In genomic region chr1:112618721-112619517, GRCh38 we compare ENCODE assay signal across 8 cellular contexts. TPM values are rescaled to one million over a fixed set of nuclear protein-coding genes. Genes with fewer than 3 reads are reported as not detected.
DNase-seq lines count a peak whose midpoint lies in the region; ATAC-seq, FAIRE-seq and TF ChIP-seq lines count a peak whose summit lies in the region.

A gene with protein sequence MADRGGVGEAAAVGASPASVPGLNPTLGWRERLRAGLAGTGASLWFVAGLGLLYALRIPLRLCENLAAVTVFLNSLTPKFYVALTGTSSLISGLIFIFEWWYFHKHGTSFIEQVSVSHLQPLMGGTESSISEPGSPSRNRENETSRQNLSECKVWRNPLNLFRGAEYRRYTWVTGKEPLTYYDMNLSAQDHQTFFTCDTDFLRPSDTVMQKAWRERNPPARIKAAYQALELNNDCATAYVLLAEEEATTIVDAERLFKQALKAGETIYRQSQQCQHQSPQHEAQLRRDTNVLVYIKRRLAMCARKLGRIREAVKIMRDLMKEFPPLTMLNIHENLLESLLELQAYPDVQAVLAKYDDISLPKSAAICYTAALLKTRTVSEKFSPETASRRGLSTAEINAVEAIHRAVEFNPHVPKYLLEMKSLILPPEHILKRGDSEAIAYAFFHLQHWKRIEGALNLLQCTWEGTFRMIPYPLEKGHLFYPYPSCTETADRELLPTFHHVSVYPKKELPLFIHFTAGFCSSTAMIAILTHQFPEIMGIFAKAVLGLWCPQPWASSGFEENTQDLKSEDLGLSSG (minus strand): TSS chr1:112619141. CDS start chr1:112619113, 28 bp downstream.

- no peaks in the 10 kb centered on the region for H3K9me1 ChIP-seq in keratinocyte (ENCODE audit: control insufficient read depth, extremely low read depth, insufficient read depth, low read length)

- TF ChIP-seq CTCF in AG09309 (IDR thresholded peaks at IDR 0.05; ENCODE audit: control insufficient read depth, insufficient read depth, low read depth, low read length, missing control alignments) (no peak), keratinocyte (optimal IDR thresholded peaks at IDR 0.05 in 1 of 3, IDR thresholded peaks at IDR 0.05 in 1 of 3, conservative IDR thresholded peaks at IDR 0.05 in 1 of 3; ENCODE audit: extremely low read depth in 1 of 3, insufficient read depth in 2 of 3, low read length in 3 of 3) (no peak)

- H3K79me2 ChIP-seq in keratinocyte (ENCODE audit: control insufficient read depth, insufficient read depth, low read length): peaks cover 72% of the 10 kb centered on the region

- H3K27me3 ChIP-seq in keratinocyte (ENCODE audit: control insufficient read depth, extremely low read depth, insufficient read depth, low read length): no peaks in the 10 kb centered on the region

- H3K4me3 ChIP-seq in AG09309 (ENCODE audit: control insufficient read depth, low read depth, low read length) (peak within 1 kb of the TSS; percentile 93), keratinocyte (ENCODE audit: control insufficient read depth in 2 of 3, extremely low read depth in 1 of 3, insufficient read depth in 2 of 3, low read depth in 1 of 3, low read length in 3 of 3) (peak within 1 kb of the TSS; percentile 83 to 97 (median 84))

- H2AFZ ChIP-seq in keratinocyte (ENCODE audit: control insufficient read depth, low read length): peak within 1 kb of the TSS; percentile 91

- peak within 1 kb of the TSS; percentile 80 for H3K4me2 ChIP-seq in keratinocyte (ENCODE audit: control insufficient read depth, extremely low read depth, insufficient read depth, low read depth, low read length)

- peak within 1 kb of the TSS; percentile 97 for H3K27ac ChIP-seq in keratinocyte (ENCODE audit: control insufficient read depth, insufficient read depth, low read length)

- peaks cover 3% of the 10 kb centered on the region for H4K20me1 ChIP-seq in keratinocyte (ENCODE audit: control insufficient read depth, extremely low read depth, insufficient read depth, low read length)

- no peak for FAIRE-seq in keratinocyte (lab: Jason Lieb, UNC)

- dilution Hi-C loops in keratinocyte (cut with MboI; ENCODE audit: extremely low pct_ligation_motif_present, low sequenced_read_pairs): no loop called here

- no peak for DNase-seq in AG09309 (ENCODE audit: low read depth)
- DNase-seq in NCI-H2107 treated with DMSO at 0.1 percent for 48 hours (lab: John Stamatoyannopoulos, UW; ENCODE audit: unreplicated experiment): peak; percentile 66
- peak; percentile 48 for DNase-seq in activated CD4-positive, alpha-beta T cell treated with anti-CD3 and anti-CD28 coated beads for 1 hour
- peak; percentile 85 for DNase-seq in cerebellum (ENCODE audit: low spot score)
- no peak for DNase-seq in keratinocyte (ENCODE audit: low read depth, low spot score)
- DNase-seq in stimulated activated CD4-positive, alpha-beta T cell treated with anti-CD3 and anti-CD28 coated beads, Interleukin-12 subunit alpha, Interleukin-12 subunit beta, amount 100 ng/mL, for 4 hours: peak; percentile 58

- H3K4me1 ChIP-seq in keratinocyte (ENCODE audit: control insufficient read depth, extremely low read depth, insufficient read depth, low read length): peaks cover 22% of the 10 kb centered on the region

- H3K9ac ChIP-seq in keratinocyte (ENCODE audit: control insufficient read depth, extremely low read depth, insufficient read depth, low read length): peak within 1 kb of the TSS; percentile 99

- peaks cover 0 to 3% of the 10 kb centered on the region in 2 experiments for H3K36me3 ChIP-seq in keratinocyte (ENCODE audit: control insufficient read depth in 2 of 2, extremely low read depth in 1 of 2, insufficient read depth in 2 of 2, low read length in 2 of 2)

- H3K9me3 ChIP-seq in keratinocyte (ENCODE audit: control insufficient read depth, low read depth, low read length): no peaks in the 10 kb centered on the region

- ATAC-seq in GM19324 (IDR thresholded peaks at IDR 0.05; ENCODE audit: low FRiP score, unreplicated experiment): peak; percentile 23
- ATAC-seq in HG03521 (IDR thresholded peaks at IDR 0.05; ENCODE audit: unreplicated experiment): no peak

RNA-seq across cellular contexts. Expression of the gene that starts here (rescaled TPM):
- total RNA-seq in cerebellum: 34.8 TPM
- polyA plus RNA-seq in keratinocyte: 7.7 to 13.4 TPM (median 10.3 TPM) in 3 replicates
- polyA plus RNA-seq in keratinocyte (2011; ENCODE audit: low read depth): 16.9 TPM
- polyA plus RNA-seq in keratinocyte (2011; cell fraction: cytosol; rRNA removed): 5.1 and 9.3 TPM in 2 replicates
- polyA plus RNA-seq in keratinocyte (2011; cell fraction: nucleus; rRNA removed): 14.3 and 16.3 TPM in 2 replicates
- polyA plus RNA-seq in keratinocyte (2012; ENCODE audit: low replicate concordance): 11.3 and 11.7 TPM in 2 replicates
- 4.0 to 15.7 TPM (median 6.2 TPM) in 3 replicates for polyA minus RNA-seq in keratinocyte
- polyA minus RNA-seq in keratinocyte (2011; cell fraction: cytosol; rRNA and poly(A)+ RNA removed): 3.6 TPM
- polyA minus RNA-seq in keratinocyte (2011; cell fraction: nucleus; rRNA and poly(A)+ RNA removed): 9.2 and 9.7 TPM in 2 replicates

Comparison
In these comparisons a context has a peak if more than half of its experiments do, and no peak if none do; other contexts are left out.
1. DNase-seq: peak in NCI-H2107 treated with DMSO at 0.1 percent for 48 hours (single experiment), activated CD4-positive, alpha-beta T cell treated with anti-CD3 and anti-CD28 coated beads for 1 hour (single experiment), cerebellum (single experiment) and stimulated activated CD4-positive, alpha-beta T cell treated with anti-CD3 and anti-CD28 coated beads, Interleukin-12 subunit alpha, Interleukin-12 subunit beta, amount 100 ng/mL, for 4 hours (single experiment); none in AG09309 (single experiment) and keratinocyte (single experiment).